Comparison of ENCODE assay signal across 19 cellular contexts in genomic region chr5:110225949-110226348, GRCh38.
DNase-seq lines count a peak whose midpoint lies in the region; ATAC-seq, FAIRE-seq and TF ChIP-seq lines count a peak whose summit lies in the region.
"Had no signal": no experiment of that assay in that cellular context is flagged by ENCODE, and none has a peak within 500 bp of the region (broad histone marks: within the 10 kb centered on the region; RNA-seq: fewer than 3 reads in every experiment).

No MANE protein-coding gene starts in this region.

- peaks cover 9% of the 10 kb centered on the region for H3K4me1 Mint-ChIP-seq in progenitor cell of endocrine pancreas (ENCODE audit: low read depth)
- H3K4me1 Mint-ChIP-seq: CD4-positive, alpha-beta memory T cell had no signal

- peaks cover 23% of the 10 kb centered on the region for H3K9me3 Mint-ChIP-seq in progenitor cell of endocrine pancreas (ENCODE audit: low read depth)

- H3K4me3 Mint-ChIP-seq in progenitor cell of endocrine pancreas (ENCODE audit: low read depth): no peak overlapping the region
- H3K4me3 Mint-ChIP-seq: CD4-positive, alpha-beta memory T cell; HFFc6 had no signal

- ATAC-seq in GM21786 (IDR thresholded peaks at IDR 0.05; ENCODE audit: unreplicated experiment): no peak
- ATAC-seq: GM12878 had no signal

- TF ChIP-seq CTCF in progenitor cell of endocrine pancreas (IDR thresholded peaks at IDR 0.05; ENCODE audit: unreplicated experiment): no peak

- H3K36me3 Mint-ChIP-seq in progenitor cell of endocrine pancreas (ENCODE audit: insufficient read depth): no peaks in the 10 kb centered on the region

- peak overlapping the region; percentile 59 for H3K27ac Mint-ChIP-seq in progenitor cell of endocrine pancreas
- H3K27ac Mint-ChIP-seq: CD4-positive, alpha-beta memory T cell; HFFc6 had no signal

- H3K27me3 Mint-ChIP-seq in progenitor cell of endocrine pancreas: no peaks in the 10 kb centered on the region
- H3K27me3 Mint-ChIP-seq: CD4-positive, alpha-beta memory T cell had no signal

- DNase-seq in frontal cortex (ENCODE audit: low spot score in 2 of 2): no peak
- DNase-seq in progenitor cell of endocrine pancreas (ENCODE audit: low spot score, unreplicated experiment): no peak
- DNase-seq in T-helper 1 cell: no peak
- DNase-seq in central memory CD4-positive, alpha-beta T cell: no peak
- DNase-seq: 8988T; C1 segment of cervical spinal cord; Calu3; CD4-positive, alpha-beta memory T cell; COR-L47; DMS153; DND-41; GDM1; GOT3; HFFc6 had no signal

- FAIRE-seq in G401.6 (lab: Jason Lieb, UNC) (peak; percentile 53), frontal cortex (lab: Jason Lieb, UNC) (peak; percentile 51)
- FAIRE-seq: GM12878, GM19239, H54 had no signal
